Comparison of ENCODE assay signal across 16 cellular contexts in the genomic region with DNA sequence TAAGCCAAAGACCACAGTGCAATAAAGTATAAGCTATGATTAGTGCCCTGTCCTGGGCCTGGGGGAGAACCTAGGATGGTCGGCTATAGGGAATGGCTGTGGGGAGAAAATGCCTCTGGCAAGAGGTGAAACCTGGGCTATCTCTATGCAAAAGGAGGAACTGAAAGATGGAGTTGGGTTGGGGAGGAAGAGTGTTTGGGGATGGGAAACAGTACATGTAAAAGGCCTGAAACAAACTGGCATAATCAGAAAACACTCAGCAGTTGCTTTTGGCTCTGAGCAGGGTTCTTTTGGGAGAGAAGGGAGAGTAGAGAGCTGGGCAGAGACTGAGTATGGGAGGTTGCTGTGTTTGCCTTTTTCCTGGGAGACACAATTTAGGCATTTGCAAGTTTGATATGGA. TPM values are rescaled to one million over a fixed set of nuclear protein-coding genes. Genes with fewer than 3 reads are reported as not detected.
A peak's percentile ranks its signal among the peaks of the same experiment; 100 is the strongest.
DNase-seq lines count a peak whose midpoint lies in the region; ATAC-seq and TF ChIP-seq lines count a peak whose summit lies in the region.
"Had no signal": no experiment of that assay in that cellular context is flagged by ENCODE, and none has a peak within 500 bp of the region (broad histone marks: within the 10 kb centered on the region; RNA-seq: fewer than 3 reads in every experiment).

No MANE protein-coding gene starts in this region.

- peaks cover 0 to 2% of the 10 kb centered on the region in 2 donors for H3K36me3 Mint-ChIP-seq in activated T-cell treated with anti-CD3 and anti-CD28 coated beads, Interleukin-2, amount 50 U/mL, for 72 hours (ENCODE audit: insufficient read depth in 2 of 2)
- H3K36me3 Mint-ChIP-seq in activated T-helper 17 cell treated with anti-CD3 and anti-CD28 coated beads, Interleukin-2, amount 50 U/mL, for 72 hours (ENCODE audit: low read depth), result peaks cover 7% of the 10 kb centered on the region

- ATAC-seq in activated T-cell treated with anti-CD3 and anti-CD28 coated beads, Interleukin-2, amount 50 U/mL, for 72 hours (replicated peaks in 1 of 2), result no peak
- peak; percentile 44 for ATAC-seq in HG03571 (IDR thresholded peaks at IDR 0.05; ENCODE audit: unreplicated experiment)
- ATAC-seq in activated T-helper 17 cell treated with anti-CD3 and anti-CD28 coated beads, Interleukin-2, amount 50 U/mL, for 72 hours (replicated peaks), result no peak
- no peak for ATAC-seq in GM18858 (IDR thresholded peaks at IDR 0.05; ENCODE audit: unreplicated experiment)
- ATAC-seq: gastroesophageal sphincter had no signal

- no peaks in the 10 kb centered on the region for H3K9me3 Mint-ChIP-seq in activated T-cell treated with anti-CD3 and anti-CD28 coated beads, Interleukin-2, amount 50 U/mL, for 72 hours
- H3K9me3 Mint-ChIP-seq in activated T-helper 17 cell treated with anti-CD3 and anti-CD28 coated beads, Interleukin-2, amount 50 U/mL, for 72 hours, result no peaks in the 10 kb centered on the region

- H3K27me3 ChIP-seq in stomach, result no peaks in the 10 kb centered on the region
- H3K27me3 ChIP-seq: breast epithelium, gastroesophageal sphincter, tibial nerve had no signal

- H3K27ac Mint-ChIP-seq in activated T-cell treated with anti-CD3 and anti-CD28 coated beads, Interleukin-2, amount 50 U/mL, for 72 hours, result peak overlapping the region; percentile 81
- peak overlapping the region; percentile 43 for H3K27ac Mint-ChIP-seq in activated T-helper 17 cell treated with anti-CD3 and anti-CD28 coated beads, Interleukin-2, amount 50 U/mL, for 72 hours

- no peaks in the 10 kb centered on the region for H3K27me3 Mint-ChIP-seq in activated T-cell treated with anti-CD3 and anti-CD28 coated beads, Interleukin-2, amount 50 U/mL, for 72 hours (ENCODE audit: low read depth)
- H3K27me3 Mint-ChIP-seq in activated T-helper 17 cell treated with anti-CD3 and anti-CD28 coated beads, Interleukin-2, amount 50 U/mL, for 72 hours, result no peaks in the 10 kb centered on the region

- TF ChIP-seq POLR2A in stomach (IDR thresholded peaks at IDR 0.05), result no peak

- H3K9me3 ChIP-seq in stomach, result no peaks in the 10 kb centered on the region
- H3K9me3 ChIP-seq: breast epithelium, gastroesophageal sphincter, tibial nerve had no signal

- H3K4me1 Mint-ChIP-seq in activated T-cell treated with anti-CD3 and anti-CD28 coated beads, Interleukin-2, amount 50 U/mL, for 72 hours (ENCODE audit: low read depth), result peaks cover 70% of the 10 kb centered on the region
- peaks cover 69% of the 10 kb centered on the region for H3K4me1 Mint-ChIP-seq in activated T-helper 17 cell treated with anti-CD3 and anti-CD28 coated beads, Interleukin-2, amount 50 U/mL, for 72 hours

- no peaks in the 10 kb centered on the region for H3K36me3 ChIP-seq in stomach
- H3K36me3 ChIP-seq: breast epithelium, gastroesophageal sphincter, tibial nerve had no signal

- no peak for TF ChIP-seq CTCF in stomach (IDR thresholded peaks at IDR 0.05)

- H3K4me3 ChIP-seq in stomach, result no peak overlapping the region
- H3K4me3 ChIP-seq: breast epithelium, gastroesophageal sphincter, SK-N-MC, tibial nerve had no signal

- H3K4me1 ChIP-seq in stomach, result peaks cover 0 to 42% (median 13%) of the 10 kb centered on the region in 4 donors
- H3K4me1 ChIP-seq: breast epithelium, gastroesophageal sphincter had no signal

- H3K4me3 Mint-ChIP-seq in activated T-cell treated with anti-CD3 and anti-CD28 coated beads, Interleukin-2, amount 50 U/mL, for 72 hours, result peak overlapping the region; percentile 15 to 31
- H3K4me3 Mint-ChIP-seq in activated T-helper 17 cell treated with anti-CD3 and anti-CD28 coated beads, Interleukin-2, amount 50 U/mL, for 72 hours, result peak overlapping the region; percentile 38

- WGBS in stomach, 5 donors, result 59 to 81% (median 64%) methylated on average over 1 of the region's 1 CpG

- peak overlapping the region in 4 of 5 donors; percentile 0 to 57 (median 42) for H3K27ac ChIP-seq in stomach
- H3K27ac ChIP-seq: breast epithelium, gastroesophageal sphincter, SK-N-MC, tibial nerve had no signal

- intact Hi-C loops in stomach (cut with DNase I; ENCODE audit: low total_unique reads), result no loop called here

- TF ChIP-seq EP300 in stomach (IDR thresholded peaks at IDR 0.05), result no peak

- no peak for DNase-seq in activated T-cell treated with anti-CD3 and anti-CD28 coated beads, Interleukin-2, amount 50 U/mL, for 72 hours
- DNase-seq in activated T-cell treated with anti-CD3 and anti-CD28 coated beads for 4 hours (no peak), stomach (no peak), NCI-H524 treated with DMSO at 0.1 percent for 48 hours (lab: John Stamatoyannopoulos, UW) (no peak), KG1 (lab: John Stamatoyannopoulos, UW) (no peak)
- DNase-seq: activated gamma-delta T cell treated with Interleukin-2 at 50 U/mL for 16 hours, GOT3, kidney, NCI-H2081 had no signal

RNA-seq across cellular contexts. Expression of a gene that starts 31.9 kb away (rescaled TPM):
- total RNA-seq in activated T-cell treated with anti-CD3 and anti-CD28 coated beads, Interleukin-2, amount 50 U/mL, for 72 hours, result 10 to 100 TPM; 10.4 to 14.0 TPM
- 10 to 100 TPM; 19.3 to 32.7 TPM for total RNA-seq in activated T-helper 17 cell treated with anti-CD3 and anti-CD28 coated beads, Interleukin-2, amount 50 U/mL, for 72 hours
- 10 to 100 TPM; 12.9 to 53.8 (median 26.8) TPM for total RNA-seq in stomach
- 10 to 100 TPM; 18.2 to 26.1 (median 25.2) TPM for polyA plus RNA-seq in stomach
